20 cellular contexts compared by ENCODE assay signal in the genomic region with DNA sequence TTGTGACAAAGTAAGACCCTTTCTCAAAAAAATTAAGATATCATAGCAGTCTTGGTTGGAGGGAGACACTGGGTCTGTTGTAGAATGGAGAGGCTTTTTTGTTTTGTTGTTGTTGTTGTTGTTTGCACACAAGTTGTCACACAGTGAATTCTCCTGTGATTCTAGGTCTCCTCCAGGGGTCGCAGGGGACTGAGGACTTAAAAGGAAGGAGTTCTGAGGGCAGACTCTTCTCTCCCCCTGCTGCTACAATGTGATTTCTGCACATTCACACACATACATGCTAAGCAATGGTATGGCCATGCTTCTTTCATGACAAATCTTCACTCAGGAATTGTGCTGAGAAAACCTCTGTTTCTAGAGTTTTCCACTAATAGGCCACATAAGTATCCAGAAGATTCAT.
DNase-seq lines count a peak whose midpoint lies in the region; ATAC-seq, FAIRE-seq and TF ChIP-seq lines count a peak whose summit lies in the region.
"Had no signal": no experiment of that assay in that cellular context is flagged by ENCODE, and none has a peak within 500 bp of the region (broad histone marks: within the 10 kb centered on the region; RNA-seq: fewer than 3 reads in every experiment).

No MANE protein-coding gene starts in this region.

- no peak for DNase-seq in WTC11 (ENCODE audit: low spot score)
- DNase-seq in iPS-NIHi11 (ENCODE audit: low spot score): peak; percentile 11
- no peak for DNase-seq in stimulated activated CD8-positive, alpha-beta memory T cell treated with anti-CD3 and anti-CD28 coated beads, Interleukin-4, amount 100 ng/mL, for 48 hours
- DNase-seq in GM12891 (ENCODE audit: insufficient read length, low spot score): no peak
- no peak for DNase-seq in head of caudate nucleus
- DNase-seq: ACHN; BE2C; C1 segment of cervical spinal cord; CD4-positive, CD25-positive, alpha-beta regulatory T cell; CD8-positive, alpha-beta memory T cell; COR-L47; DMS 273 treated with DMSO at 0.1 percent for 48 hours; GM23248; H7; HFFc6 had no signal

- peaks cover 23% of the 10 kb centered on the region for H3K9me3 Mint-ChIP-seq in WTC11

- peaks cover 16% of the 10 kb centered on the region for H3K4me1 ChIP-seq in Loucy (ENCODE audit: insufficient read depth, low read length, poor library complexity, severe bottlenecking)
- H3K4me1 ChIP-seq: BE2C had no signal

- no peaks in the 10 kb centered on the region for H3K9me2 ChIP-seq in Loucy (replicated peaks; ENCODE audit: low read depth, low read length)

- POLR2A ChIA-PET in WTC11 (lab: Charles Lee): no interaction called here

- H3F3A ChIP-seq in Loucy (ENCODE audit: low read depth): no peaks in the 10 kb centered on the region

- no peak overlapping the region for H3K4me2 ChIP-seq in Loucy (ENCODE audit: low read depth, low read length, poor library complexity, severe bottlenecking)

- H3K4me3 Mint-ChIP-seq in WTC11: no peak overlapping the region
- H3K4me3 Mint-ChIP-seq: CD4-positive, CD25-positive, alpha-beta regulatory T cell; CD8-positive, alpha-beta memory T cell; HFFc6 had no signal

- peak; percentile 72 for ATAC-seq in WTC11
- ATAC-seq: HCT116 had no signal

- H3K79me2 ChIP-seq in Loucy (ENCODE audit: insufficient read depth, low read length): no peaks in the 10 kb centered on the region

- H3K9ac ChIP-seq in Loucy (ENCODE audit: low read depth, low read length, poor library complexity, severe bottlenecking): no peak overlapping the region
- H3K9ac ChIP-seq: GM23248 had no signal

- H3K36me3 ChIP-seq in Loucy (ENCODE audit: insufficient read depth, low read length): no peaks in the 10 kb centered on the region
- H3K36me3 ChIP-seq: BE2C had no signal

- peaks cover 27% of the 10 kb centered on the region for H3K36me3 Mint-ChIP-seq in WTC11
- H3K36me3 Mint-ChIP-seq: CD4-positive, CD25-positive, alpha-beta regulatory T cell had no signal

- H4K20me1 ChIP-seq in Loucy (ENCODE audit: insufficient read depth, low read length, poor library complexity, severe bottlenecking): no peaks in the 10 kb centered on the region

- peak; percentile 9; the same call in 1 of the 2 replicates for TF ChIP-seq CTCF in Loucy (conservative IDR thresholded peaks at IDR 0.05; ENCODE audit: low read length)
- TF ChIP-seq CTCF in WTC11 (IDR thresholded peaks at IDR 0.05): no peak

- H3K27ac Mint-ChIP-seq in WTC11: peak overlapping the region; percentile 35; the same call in 1 of the 2 replicates
- H3K27ac Mint-ChIP-seq: CD4-positive, CD25-positive, alpha-beta regulatory T cell; CD8-positive, alpha-beta memory T cell; HFFc6 had no signal

- peaks cover 18% of the 10 kb centered on the region for H3K4me1 Mint-ChIP-seq in WTC11

- CTCF ChIA-PET in WTC11 (lab: Charles Lee): no interaction called here

- no peaks in the 10 kb centered on the region for H3K27me3 ChIP-seq in Loucy (ENCODE audit: insufficient read depth, low read length, poor library complexity, severe bottlenecking)
- H3K27me3 ChIP-seq: BE2C had no signal

- no peak overlapping the region for H2AFZ ChIP-seq in Loucy (ENCODE audit: low read length)
- H2AFZ ChIP-seq: GM23248 had no signal

- peaks cover 19% of the 10 kb centered on the region for H3K9me3 ChIP-seq in Loucy (ENCODE audit: insufficient read depth, low read depth, low read length)
- H3K9me3 ChIP-seq: BE2C had no signal

- H3K4me3 ChIP-seq in Loucy (ENCODE audit: low read length, poor library complexity, severe bottlenecking): no peak overlapping the region
- H3K4me3 ChIP-seq: GM23248 had no signal

- no peak for FAIRE-seq in GM12891 (lab: Jason Lieb, UNC)
- FAIRE-seq: A204.1, GM12892, GM18507 had no signal

- H3K27me3 Mint-ChIP-seq in WTC11 (ENCODE audit: low read depth): no peaks in the 10 kb centered on the region
- H3K27me3 Mint-ChIP-seq: CD4-positive, CD25-positive, alpha-beta regulatory T cell had no signal

- no peak for TF ChIP-seq POLR2A in GM12891 (IDR thresholded peaks at IDR 0.05; ENCODE audit: low read depth, low read length)

- intact Hi-C loops in head of caudate nucleus (cut with DNase I): no loop called here

TF ChIP-seq in WTC11, 78 proteins besides CTCF, POLR2A, EP300 and RAD21 (continues in another document):
- TF ChIP-seq ZNF138 (CRISPR knock-in tag; conservative IDR thresholded peaks at IDR 0.05) (no peak), NFATC4 (CRISPR knock-in tag; IDR thresholded peaks at IDR 0.05) (no peak), FOXK1 (CRISPR knock-in tag; IDR thresholded peaks at IDR 0.05) (no peak), NR2C2 (CRISPR knock-in tag; IDR thresholded peaks at IDR 0.05) (no peak), CBFB (CRISPR knock-in tag; IDR thresholded peaks at IDR 0.05; ENCODE audit: low read depth) (no peak)
- TF ChIP-seq, protein P1, sequence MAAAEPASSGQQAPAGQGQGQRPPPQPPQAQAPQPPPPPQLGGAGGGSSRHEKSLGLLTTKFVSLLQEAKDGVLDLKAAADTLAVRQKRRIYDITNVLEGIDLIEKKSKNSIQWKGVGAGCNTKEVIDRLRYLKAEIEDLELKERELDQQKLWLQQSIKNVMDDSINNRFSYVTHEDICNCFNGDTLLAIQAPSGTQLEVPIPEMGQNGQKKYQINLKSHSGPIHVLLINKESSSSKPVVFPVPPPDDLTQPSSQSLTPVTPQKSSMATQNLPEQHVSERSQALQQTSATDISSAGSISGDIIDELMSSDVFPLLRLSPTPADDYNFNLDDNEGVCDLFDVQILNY (CRISPR knock-in tag; IDR thresholded peaks at IDR 0.05): no peak
- TF ChIP-seq, protein P2, sequence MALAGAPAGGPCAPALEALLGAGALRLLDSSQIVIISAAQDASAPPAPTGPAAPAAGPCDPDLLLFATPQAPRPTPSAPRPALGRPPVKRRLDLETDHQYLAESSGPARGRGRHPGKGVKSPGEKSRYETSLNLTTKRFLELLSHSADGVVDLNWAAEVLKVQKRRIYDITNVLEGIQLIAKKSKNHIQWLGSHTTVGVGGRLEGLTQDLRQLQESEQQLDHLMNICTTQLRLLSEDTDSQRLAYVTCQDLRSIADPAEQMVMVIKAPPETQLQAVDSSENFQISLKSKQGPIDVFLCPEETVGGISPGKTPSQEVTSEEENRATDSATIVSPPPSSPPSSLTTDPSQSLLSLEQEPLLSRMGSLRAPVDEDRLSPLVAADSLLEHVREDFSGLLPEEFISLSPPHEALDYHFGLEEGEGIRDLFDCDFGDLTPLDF (CRISPR knock-in tag; IDR thresholded peaks at IDR 0.05): no peak
- TF ChIP-seq, protein P3, sequence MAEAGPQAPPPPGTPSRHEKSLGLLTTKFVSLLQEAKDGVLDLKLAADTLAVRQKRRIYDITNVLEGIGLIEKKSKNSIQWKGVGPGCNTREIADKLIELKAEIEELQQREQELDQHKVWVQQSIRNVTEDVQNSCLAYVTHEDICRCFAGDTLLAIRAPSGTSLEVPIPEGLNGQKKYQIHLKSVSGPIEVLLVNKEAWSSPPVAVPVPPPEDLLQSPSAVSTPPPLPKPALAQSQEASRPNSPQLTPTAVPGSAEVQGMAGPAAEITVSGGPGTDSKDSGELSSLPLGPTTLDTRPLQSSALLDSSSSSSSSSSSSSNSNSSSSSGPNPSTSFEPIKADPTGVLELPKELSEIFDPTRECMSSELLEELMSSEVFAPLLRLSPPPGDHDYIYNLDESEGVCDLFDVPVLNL (CRISPR knock-in tag; IDR thresholded peaks at IDR 0.05; ENCODE audit: borderline replicate concordance, low read depth): no peak

TF ChIP-seq in GM12891, 5 proteins besides CTCF, POLR2A, EP300 and RAD21:
- no peak for TF ChIP-seq PAX5 (IDR thresholded peaks at IDR 0.05; ENCODE audit: insufficient read depth, low read length, severe bottlenecking)
- no peak for TF ChIP-seq SPI1 (IDR thresholded peaks at IDR 0.05; ENCODE audit: low read depth, low read length)
- TF ChIP-seq POU2F2 (IDR thresholded peaks at IDR 0.05; ENCODE audit: low read depth, low read length): no peak
- TF ChIP-seq TAF1 (IDR thresholded peaks at IDR 0.05; ENCODE audit: low read depth, low read length): no peak
- TF ChIP-seq POLR2AphosphoS5 (IDR thresholded peaks at IDR 0.05; ENCODE audit: low read depth, low read length): no peak
